6 cellular contexts compared by ENCODE assay signal in genomic region chr20:1773816-1774215, GRCh38.
"Had no signal": no experiment of that assay in that cellular context is flagged by ENCODE, and none has a peak within 500 bp of the region (broad histone marks: within the 10 kb centered on the region; RNA-seq: fewer than 3 reads in every experiment).

No MANE protein-coding gene starts in this region.

- H3K9ac ChIP-seq: KMS-11 had no signal

- H3K27ac ChIP-seq: HL-60, KMS-11 had no signal

- DNase-seq: IMR-90, KBM-7, KG1 had no signal

- FAIRE-seq: HTR-8/SVneo had no signal

- H3K4me2 ChIP-seq: KMS-11 had no signal
